ENCODE assay signal across 31 cellular contexts in the genomic region with DNA sequence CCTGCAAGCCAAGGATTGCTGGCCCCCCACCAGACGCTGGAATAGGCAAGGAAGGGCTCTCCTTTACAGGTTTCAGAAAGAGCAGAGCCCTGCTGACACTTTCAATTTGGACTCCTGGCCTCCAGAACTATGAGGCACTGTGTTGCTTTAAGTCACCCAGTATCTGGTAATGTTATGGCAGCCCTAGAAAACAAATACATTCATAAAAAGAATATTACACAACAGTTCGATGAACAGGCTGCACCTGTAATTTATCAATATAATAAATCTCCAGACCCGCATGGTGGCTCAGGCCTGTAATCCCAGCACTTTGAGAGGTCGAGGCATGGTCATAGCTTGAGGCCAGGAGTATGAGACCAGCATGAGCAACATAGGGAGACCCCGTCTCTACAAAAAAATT.
"Had no signal": no experiment of that assay in that cellular context is flagged by ENCODE, and none has a peak within 500 bp of the region (broad histone marks: within the 10 kb centered on the region; RNA-seq: fewer than 3 reads in every experiment).

No MANE protein-coding gene starts in this region.

- H3K27me3 Mint-ChIP-seq: activated CD4-positive, alpha-beta memory T cell treated with anti-CD3 and anti-CD28 coated beads, Interleukin-2, amount 10 ng/mL, durations not matched to agents 7 days and 5 days had no signal

- H3K4me3 ChIP-seq: coronary artery, dorsolateral prefrontal cortex, heart left ventricle had no signal

- H3K9me3 ChIP-seq: heart left ventricle had no signal

- H3K27ac ChIP-seq: brain microvascular endothelial cell, coronary artery, dorsolateral prefrontal cortex had no signal

- H3K27me3 ChIP-seq: brain microvascular endothelial cell, dorsolateral prefrontal cortex, heart left ventricle had no signal

- H3K4me3 Mint-ChIP-seq: activated CD4-positive, alpha-beta memory T cell treated with anti-CD3 and anti-CD28 coated beads, Interleukin-2, amount 10 ng/mL, durations not matched to agents 7 days and 5 days; activated CD4-positive, alpha-beta T cell treated with anti-CD3 and anti-CD28 coated beads for 36 hours; activated CD4-positive, alpha-beta T cell treated with anti-CD3 and anti-CD28 coated beads, Interleukin-2, amount 10 ng/mL, durations not matched to agents 24 days and 14 days; activated naive CD8-positive, alpha-beta T cell; activated T-cell treated with anti-CD3 and anti-CD28 coated beads, Interleukin-2, amount 50 U/mL, for 24 hours; activated T-cell treated with anti-CD3 and anti-CD28 coated beads, Interleukin-2, amount 50 U/mL, for 72 hours; central memory CD8-positive, alpha-beta T cell; dendritic cell treated with granulocyte-macrophage colony-stimulating factor and Interleukin-4, amounts not matched to agents 40 ng/mL and 50 ng/mL, for 4 days; endodermal cell; T-helper 17 cell; T-helper 2 cell treated with Interferon-gamma antibody and Interleukin-4, amounts not matched to agents 5 μg/mL and 100 μg/mL, for 36 hours had no signal

- H3K9me3 Mint-ChIP-seq: activated CD4-positive, alpha-beta memory T cell treated with anti-CD3 and anti-CD28 coated beads, Interleukin-2, amount 10 ng/mL, durations not matched to agents 7 days and 5 days; activated CD4-positive, alpha-beta T cell treated with anti-CD3 and anti-CD28 coated beads, Interleukin-2, amount 10 ng/mL, durations not matched to agents 24 days and 14 days; activated T-cell treated with anti-CD3 and anti-CD28 coated beads, Interleukin-2, amount 50 U/mL, for 24 hours; activated T-cell treated with anti-CD3 and anti-CD28 coated beads, Interleukin-2, amount 50 U/mL, for 72 hours; central memory CD8-positive, alpha-beta T cell; dendritic cell treated with granulocyte-macrophage colony-stimulating factor and Interleukin-4, amounts not matched to agents 40 ng/mL and 50 ng/mL, for 4 days; T-helper 2 cell treated with Interferon-gamma antibody and Interleukin-4, amounts not matched to agents 5 μg/mL and 100 μg/mL, for 36 hours had no signal

- ATAC-seq: activated CD4-positive, alpha-beta T cell treated with anti-CD3 and anti-CD28 coated beads for 36 hours; activated T-cell treated with anti-CD3 and anti-CD28 coated beads, Interleukin-2, amount 50 U/mL, for 72 hours; esophagus mucosa; heart left ventricle; T-helper 17 cell had no signal

- DNase-seq: activated CD4-positive, alpha-beta memory T cell treated with anti-CD3 and anti-CD28 coated beads, Interleukin-2, amount 10 ng/mL, durations not matched to agents 7 days and 5 days; activated CD4-positive, alpha-beta T cell treated with anti-CD3 and anti-CD28 coated beads for 36 hours; activated CD4-positive, alpha-beta T cell treated with anti-CD3 and anti-CD28 coated beads, Interleukin-2, amount 10 ng/mL, durations not matched to agents 24 days and 14 days; activated CD4-positive, CD25-positive, alpha-beta regulatory T cell; activated CD4-positive, CD25-positive, alpha-beta regulatory T cell treated with anti-CD3 and anti-CD28 coated beads, Interleukin-2, amount 50 U/mL, for 72 hours; activated CD8-positive, alpha-beta memory T cell treated with anti-CD3 and anti-CD28 coated beads, Interleukin-2, amount 50 U/mL, for 48 hours; activated effector memory CD4-positive, alpha-beta T cell treated with Interleukin-2 at 50 U/mL for 16 hours; activated gamma-delta T cell treated with Interleukin-2 at 50 U/mL for 16 hours; activated naive CD4-positive, alpha-beta T cell treated with anti-CD3 and anti-CD28 coated beads, Interleukin-2, amount 50 U/mL, for 16 hours; activated naive CD4-positive, alpha-beta T cell treated with Interleukin-2 at 50 U/mL for 16 hours; activated T-cell treated with anti-CD3 and anti-CD28 coated beads for 4 hours; activated T-cell treated with anti-CD3 and anti-CD28 coated beads, Interleukin-2, amount 50 U/mL, for 24 hours; activated T-cell treated with anti-CD3 and anti-CD28 coated beads, Interleukin-2, amount 50 U/mL, for 72 hours; amniotic stem cell; anterior cingulate cortex; brain microvascular endothelial cell; dorsolateral prefrontal cortex; effector memory CD4-positive, alpha-beta T cell; endodermal cell; foreskin fibroblast; glutamatergic neuron; heart left ventricle; T-helper 1 cell; T-helper 17 cell; T1000 had no signal

- H3K36me3 ChIP-seq: brain microvascular endothelial cell had no signal

- H3K27ac Mint-ChIP-seq: activated CD4-positive, alpha-beta memory T cell treated with anti-CD3 and anti-CD28 coated beads, Interleukin-2, amount 10 ng/mL, durations not matched to agents 7 days and 5 days; activated CD4-positive, alpha-beta T cell treated with anti-CD3 and anti-CD28 coated beads for 36 hours; activated CD4-positive, alpha-beta T cell treated with anti-CD3 and anti-CD28 coated beads, Interleukin-2, amount 10 ng/mL, durations not matched to agents 24 days and 14 days; activated naive CD8-positive, alpha-beta T cell; activated T-cell treated with anti-CD3 and anti-CD28 coated beads, Interleukin-2, amount 50 U/mL, for 24 hours; activated T-cell treated with anti-CD3 and anti-CD28 coated beads, Interleukin-2, amount 50 U/mL, for 72 hours; dendritic cell treated with granulocyte-macrophage colony-stimulating factor and Interleukin-4, amounts not matched to agents 40 ng/mL and 50 ng/mL, for 4 days; endodermal cell; T-helper 17 cell; T-helper 2 cell treated with Interferon-gamma antibody and Interleukin-4, amounts not matched to agents 5 μg/mL and 100 μg/mL, for 36 hours had no signal

- H3K36me3 Mint-ChIP-seq: activated naive CD8-positive, alpha-beta T cell had no signal

- H3K4me1 Mint-ChIP-seq: activated CD4-positive, alpha-beta memory T cell treated with anti-CD3 and anti-CD28 coated beads, Interleukin-2, amount 10 ng/mL, durations not matched to agents 7 days and 5 days; activated CD4-positive, alpha-beta T cell treated with anti-CD3 and anti-CD28 coated beads for 36 hours; activated CD4-positive, alpha-beta T cell treated with anti-CD3 and anti-CD28 coated beads, Interleukin-2, amount 10 ng/mL, durations not matched to agents 24 days and 14 days; central memory CD8-positive, alpha-beta T cell; T-helper 17 cell had no signal
